28 cellular contexts compared by ENCODE assay signal in the genomic region with DNA sequence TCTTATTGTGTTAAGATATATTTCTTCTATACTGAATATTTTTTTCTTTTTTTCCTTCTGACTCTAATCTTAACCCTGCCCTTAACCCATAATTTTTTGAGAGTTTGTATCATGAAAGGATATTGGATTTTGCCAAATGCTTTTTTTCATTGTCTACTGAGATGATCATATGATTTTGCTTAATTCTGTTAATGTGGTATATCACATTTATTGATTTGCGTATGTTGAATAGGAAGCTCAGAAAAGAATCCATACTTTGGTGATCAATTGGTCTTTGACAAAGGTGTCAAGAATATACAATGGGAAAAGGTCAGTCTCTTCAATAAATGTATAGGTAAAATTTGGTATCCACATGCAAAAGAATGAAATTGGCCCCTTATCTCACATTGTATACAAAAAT.
"Had no signal": no experiment of that assay in that cellular context is flagged by ENCODE, and none has a peak within 500 bp of the region (broad histone marks: within the 10 kb centered on the region; RNA-seq: fewer than 3 reads in every experiment).

No MANE protein-coding gene starts in this region.

- ATAC-seq: effector memory CD8-positive, alpha-beta T cell; esophagus mucosa; foreskin keratinocyte; gastrocnemius medialis; gastroesophageal sphincter; heart left ventricle; heart right ventricle had no signal

- DNase-seq: colonic mucosa; cortex of kidney; dermis blood vessel endothelial cell; dorsolateral prefrontal cortex; effector CD4-positive, alpha-beta T cell; effector CD8-positive, alpha-beta T cell; effector memory CD4-positive, alpha-beta T cell; effector memory CD8-positive, alpha-beta T cell; endodermal cell; erythroblast; esophagus squamous epithelium; foreskin fibroblast; foreskin keratinocyte; foreskin melanocyte; gastrocnemius medialis; glutamatergic neuron; head of caudate nucleus; heart left ventricle; heart right ventricle had no signal

- H3K27me3 ChIP-seq: colonic mucosa, dorsolateral prefrontal cortex, esophagus muscularis mucosa, esophagus squamous epithelium, foreskin keratinocyte, gastrocnemius medialis, gastroesophageal sphincter, heart left ventricle, heart right ventricle, hepatocyte had no signal

- FAIRE-seq: endometrium, endothelial cell of umbilical vein had no signal

- H3K4me3 ChIP-seq: colonic mucosa, coronary artery, dorsolateral prefrontal cortex, esophagus muscularis mucosa, esophagus squamous epithelium, gastrocnemius medialis, gastroesophageal sphincter, heart left ventricle, heart right ventricle, hepatocyte had no signal

- H3K4me2 ChIP-seq: hepatocyte had no signal

- H2AFZ ChIP-seq: hepatocyte had no signal

- H3K27me3 Mint-ChIP-seq: dendritic cell treated with granulocyte-macrophage colony-stimulating factor and Interleukin-4, amounts not matched to agents 40 ng/mL and 50 ng/mL, for 4 days; effector memory CD8-positive, alpha-beta T cell had no signal

- H3K27ac ChIP-seq: colonic mucosa, coronary artery, dorsolateral prefrontal cortex, epithelial cell of prostate, esophagus muscularis mucosa, esophagus squamous epithelium, foreskin keratinocyte, gastrocnemius medialis, gastroesophageal sphincter, heart left ventricle, heart right ventricle, hepatocyte had no signal

- H3K27ac Mint-ChIP-seq: dendritic cell treated with granulocyte-macrophage colony-stimulating factor and Interleukin-4, amounts not matched to agents 40 ng/mL and 50 ng/mL, for 4 days; effector memory CD8-positive, alpha-beta T cell; endodermal cell had no signal

- H3K4me3 Mint-ChIP-seq: dendritic cell treated with granulocyte-macrophage colony-stimulating factor and Interleukin-4, amounts not matched to agents 40 ng/mL and 50 ng/mL, for 4 days; effector memory CD8-positive, alpha-beta T cell; endodermal cell had no signal

- H3K79me2 ChIP-seq: hepatocyte had no signal

- H3K9me3 ChIP-seq: colonic mucosa, esophagus muscularis mucosa, gastrocnemius medialis, gastroesophageal sphincter had no signal

- H3K4me1 ChIP-seq: colonic mucosa, esophagus muscularis mucosa, esophagus squamous epithelium, foreskin keratinocyte, gastrocnemius medialis, gastroesophageal sphincter, heart left ventricle, heart right ventricle had no signal

- H3K36me3 ChIP-seq: colonic mucosa, esophagus muscularis mucosa, esophagus squamous epithelium, gastrocnemius medialis, gastroesophageal sphincter, heart left ventricle, heart right ventricle had no signal
